In genomic region chr1:8939362-8939995, GRCh38 we compare ENCODE assay signal across 13 cellular contexts. TPM values are rescaled to one million over a fixed set of nuclear protein-coding genes. Genes with fewer than 3 reads are reported as not detected.
DNase-seq lines count a peak whose midpoint lies in the region; ATAC-seq, FAIRE-seq and TF ChIP-seq lines count a peak whose summit lies in the region.
"Had no signal": no experiment of that assay in that cellular context is flagged by ENCODE, and none has a peak within 500 bp of the region (broad histone marks: within the 10 kb centered on the region; RNA-seq: fewer than 3 reads in every experiment).

No MANE protein-coding gene starts in this region.

- peak overlapping the region; percentile 47 for H3K27ac Mint-ChIP-seq in astrocyte (ENCODE audit: unreplicated experiment)
- H3K27ac Mint-ChIP-seq in naive thymus-derived CD4-positive, alpha-beta T cell: peak overlapping the region; percentile 49 to 91 (median 83)

- peaks cover 2% of the 10 kb centered on the region for H3K27me3 Mint-ChIP-seq in astrocyte (ENCODE audit: low read depth, unreplicated experiment)
- H3K27me3 Mint-ChIP-seq in naive thymus-derived CD4-positive, alpha-beta T cell: no peaks in the 10 kb centered on the region

- H3K9me3 ChIP-seq in astrocyte (ENCODE audit: insufficient read depth, low read depth, low read length): peaks cover 8% of the 10 kb centered on the region
- H3K9me3 ChIP-seq in naive thymus-derived CD4-positive, alpha-beta T cell (ENCODE audit: control insufficient read depth in 2 of 3, low read length in 3 of 3): no peaks in the 10 kb centered on the region
- H3K9me3 ChIP-seq: MG63 had no signal

- no peaks in the 10 kb centered on the region for H3K79me2 ChIP-seq in astrocyte (ENCODE audit: insufficient read depth, low read length)

- no peaks in the 10 kb centered on the region for H3K36me3 ChIP-seq in astrocyte (ENCODE audit: insufficient read depth, low read length)
- H3K36me3 ChIP-seq in naive thymus-derived CD4-positive, alpha-beta T cell (ENCODE audit: control insufficient read depth in 2 of 3, insufficient read depth in 3 of 3, low read length in 3 of 3): no peaks in the 10 kb centered on the region
- H3K36me3 ChIP-seq: MG63 had no signal

- no peak overlapping the region for H3K9ac ChIP-seq in astrocyte (ENCODE audit: low read length)

- no peak for TF ChIP-seq POLR2A in NB4 (IDR thresholded peaks at IDR 0.05; ENCODE audit: extremely low read depth, insufficient read length)

- no peak overlapping the region for H2AFZ ChIP-seq in astrocyte (ENCODE audit: low read depth, low read length)

- H3K27ac ChIP-seq in astrocyte (ENCODE audit: low read depth, low read length): no peak overlapping the region
- peak overlapping the region; percentile 42 for H3K27ac ChIP-seq in naive thymus-derived CD4-positive, alpha-beta T cell (ENCODE audit: low read depth, low read length)

- TF ChIP-seq CTCF in NB4 (IDR thresholded peaks at IDR 0.05; ENCODE audit: low read depth, low read length): no peak
- no peak for TF ChIP-seq CTCF in astrocyte (IDR thresholded peaks at IDR 0.05; ENCODE audit: insufficient read depth, low read depth, low read length)

- H3K4me1 Mint-ChIP-seq in astrocyte (ENCODE audit: low read depth, unreplicated experiment): peaks cover 8% of the 10 kb centered on the region
- H3K4me1 Mint-ChIP-seq in naive thymus-derived CD4-positive, alpha-beta T cell: peaks cover 47 to 69% (median 57%) of the 10 kb centered on the region in 7 donors

- H3K9me3 Mint-ChIP-seq in astrocyte (ENCODE audit: unreplicated experiment): no peaks in the 10 kb centered on the region
- peaks cover 0 to 2% (median 0%) of the 10 kb centered on the region in 11 donors for H3K9me3 Mint-ChIP-seq in naive thymus-derived CD4-positive, alpha-beta T cell

- no peaks in the 10 kb centered on the region for H4K20me1 ChIP-seq in astrocyte (ENCODE audit: insufficient read depth, low read length)

- H3K4me2 ChIP-seq in astrocyte (ENCODE audit: low read length): no peak overlapping the region

- POLR2A ChIA-PET in naive thymus-derived CD4-positive, alpha-beta T cell (lab: Charles Lee): interaction anchor here (0.5 to 3.3 kb wide), 14 partner anchors 8 to 62 kb away, joined by 3 to 24 read pairs (median 8); partner anchors contain the start of gene ENO1

- H3K27me3 ChIP-seq in astrocyte (ENCODE audit: insufficient read depth, low read length): no peaks in the 10 kb centered on the region
- no peaks in the 10 kb centered on the region for H3K27me3 ChIP-seq in naive thymus-derived CD4-positive, alpha-beta T cell (ENCODE audit: control insufficient read depth in 2 of 2, insufficient read depth in 2 of 2, low read length in 2 of 2)
- H3K27me3 ChIP-seq: MG63 had no signal

- no peak for ATAC-seq in naive thymus-derived CD4-positive, alpha-beta T cell
- ATAC-seq in left ventricle myocardium superior: no peak

- H3K4me1 ChIP-seq in astrocyte (ENCODE audit: insufficient read depth, low read length): peaks cover 13% of the 10 kb centered on the region
- peaks cover 7 to 56% of the 10 kb centered on the region in 2 donors for H3K4me1 ChIP-seq in naive thymus-derived CD4-positive, alpha-beta T cell (ENCODE audit: control insufficient read depth in 2 of 2, insufficient read depth in 2 of 2, low read length in 2 of 2)

- peak; percentile 75 for DNase-seq in ELR (ENCODE audit: low read depth)
- DNase-seq in NB4 (ENCODE audit: low read depth): peak; percentile 80
- peak; percentile 34 for DNase-seq in astrocyte (ENCODE audit: low read depth)
- DNase-seq in naive thymus-derived CD4-positive, alpha-beta T cell: no peak
- DNase-seq in NCI-H1092 (lab: John Stamatoyannopoulos, UW): no peak
- no peak for DNase-seq in stimulated activated CD8-positive, alpha-beta memory T cell treated with anti-CD3 and anti-CD28 coated beads, Interleukin-4, amount 100 ng/mL, for 48 hours
- no peak for DNase-seq in left ventricle myocardium superior
- no peak for DNase-seq in epidermal melanocyte (ENCODE audit: insufficient read length, low spot score)
- DNase-seq: MG63, NCI-H748 treated with DMSO at 0.1 percent for 48 hours had no signal

- no peak overlapping the region for H3K4me3 ChIP-seq in NB4 (ENCODE audit: low read depth, low read length)
- no peak overlapping the region for H3K4me3 ChIP-seq in astrocyte (ENCODE audit: insufficient read depth, low read depth, low read length)
- no peak overlapping the region for H3K4me3 ChIP-seq in naive thymus-derived CD4-positive, alpha-beta T cell (ENCODE audit: low read length)
- H3K4me3 ChIP-seq: MG63 had no signal

- no peak for FAIRE-seq in astrocyte (lab: Jason Lieb, UNC)
- FAIRE-seq: GM12891, islet of Langerhans had no signal

- H3K4me3 Mint-ChIP-seq in astrocyte (ENCODE audit: unreplicated experiment): no peak overlapping the region
- peak overlapping the region in 7 of 10 donors; percentile 9 to 80 (median 52) for H3K4me3 Mint-ChIP-seq in naive thymus-derived CD4-positive, alpha-beta T cell

- CTCF ChIA-PET in naive thymus-derived CD4-positive, alpha-beta T cell (lab: Charles Lee): interaction anchor here (0.6 to 1.9 kb wide), 7 partner anchors 10 to 66 kb away, joined by 3 to 8 read pairs (median 5); no protein-coding TSS in a partner anchor

- intact Hi-C loops in naive thymus-derived CD4-positive, alpha-beta T cell (cut with micrococcal nuclease): loop anchor here (2.0 to 5.0 kb wide), 2 partner anchors 15 to 33 kb away; no protein-coding TSS in a partner anchor
- intact Hi-C loops in left ventricle myocardium superior (cut with micrococcal nuclease): no loop called here

- H3K36me3 Mint-ChIP-seq in astrocyte (ENCODE audit: low read depth, unreplicated experiment): peaks cover 3% of the 10 kb centered on the region
- H3K36me3 Mint-ChIP-seq in naive thymus-derived CD4-positive, alpha-beta T cell: peaks cover 0 to 35% (median 0%) of the 10 kb centered on the region in 5 donors

RNA-seq across cellular contexts. Expression of gene CA6, which starts 6.2 kb away (rescaled TPM):
- not detected in 2 replicates for total RNA-seq in astrocyte
- 1 to 10 TPM in 2 of 5 experiments, under 1 TPM in 3; 0.49 to 5.9 (median 0.90) TPM for total RNA-seq in naive thymus-derived CD4-positive, alpha-beta T cell
- 1 to 10 TPM; 3.6 to 9.3 TPM for polyA plus RNA-seq in naive thymus-derived CD4-positive, alpha-beta T cell
- not detected for total RNA-seq in left ventricle myocardium superior
- polyA plus RNA-seq: neural cell had no signal

Comparison
In these comparisons a context has a peak if more than half of its experiments do, and no peak if none do; other contexts are left out.
1. DNase-seq: peak in ELR (single experiment), NB4 (single experiment) and astrocyte (single experiment); none in naive thymus-derived CD4-positive, alpha-beta T cell (0 of 9), NCI-H1092 (single experiment), stimulated activated CD8-positive, alpha-beta memory T cell treated with anti-CD3 and anti-CD28 coated beads, Interleukin-4, amount 100 ng/mL, for 48 hours (single experiment), left ventricle myocardium superior (single experiment) and epidermal melanocyte (single experiment).